Comparison of ENCODE assay signal across 1 cellular context in the genomic region with DNA sequence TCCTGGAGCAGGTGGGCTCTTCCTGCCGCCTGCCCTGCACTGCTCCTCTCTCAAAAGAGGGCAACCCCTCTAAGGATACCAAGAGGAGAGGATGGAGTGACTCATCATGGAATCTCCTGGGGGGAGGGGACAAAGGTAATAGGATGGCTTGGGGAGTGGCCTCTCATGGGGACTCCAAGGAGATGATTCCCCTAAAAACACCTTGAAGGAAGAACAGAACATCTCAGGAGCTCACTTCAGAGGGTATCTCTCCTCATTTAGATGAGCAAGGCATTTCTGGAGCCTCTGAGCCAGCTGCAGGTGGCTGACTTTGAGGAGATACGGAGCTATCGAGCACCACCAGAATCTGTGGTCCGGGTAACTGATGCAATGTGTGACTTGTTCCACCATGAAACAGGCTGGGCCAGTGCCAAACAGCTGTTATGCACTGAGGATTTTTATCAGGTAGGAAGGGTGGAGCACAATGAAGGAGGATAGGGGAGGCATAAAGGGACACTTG.
TF ChIP-seq lines count a peak whose summit lies in the region.

No MANE protein-coding gene starts in this region.

TF ChIP-seq in K562, 482 proteins besides CTCF, POLR2A, EP300 and RAD21 (continued from another document and continues in another):
- TF ChIP-seq, protein P1, sequence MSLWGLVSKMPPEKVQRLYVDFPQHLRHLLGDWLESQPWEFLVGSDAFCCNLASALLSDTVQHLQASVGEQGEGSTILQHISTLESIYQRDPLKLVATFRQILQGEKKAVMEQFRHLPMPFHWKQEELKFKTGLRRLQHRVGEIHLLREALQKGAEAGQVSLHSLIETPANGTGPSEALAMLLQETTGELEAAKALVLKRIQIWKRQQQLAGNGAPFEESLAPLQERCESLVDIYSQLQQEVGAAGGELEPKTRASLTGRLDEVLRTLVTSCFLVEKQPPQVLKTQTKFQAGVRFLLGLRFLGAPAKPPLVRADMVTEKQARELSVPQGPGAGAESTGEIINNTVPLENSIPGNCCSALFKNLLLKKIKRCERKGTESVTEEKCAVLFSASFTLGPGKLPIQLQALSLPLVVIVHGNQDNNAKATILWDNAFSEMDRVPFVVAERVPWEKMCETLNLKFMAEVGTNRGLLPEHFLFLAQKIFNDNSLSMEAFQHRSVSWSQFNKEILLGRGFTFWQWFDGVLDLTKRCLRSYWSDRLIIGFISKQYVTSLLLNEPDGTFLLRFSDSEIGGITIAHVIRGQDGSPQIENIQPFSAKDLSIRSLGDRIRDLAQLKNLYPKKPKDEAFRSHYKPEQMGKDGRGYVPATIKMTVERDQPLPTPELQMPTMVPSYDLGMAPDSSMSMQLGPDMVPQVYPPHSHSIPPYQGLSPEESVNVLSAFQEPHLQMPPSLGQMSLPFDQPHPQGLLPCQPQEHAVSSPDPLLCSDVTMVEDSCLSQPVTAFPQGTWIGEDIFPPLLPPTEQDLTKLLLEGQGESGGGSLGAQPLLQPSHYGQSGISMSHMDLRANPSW (CRISPR knock-in tag; IDR thresholded peaks at IDR 0.05) = no peak
- TF ChIP-seq, protein P2, sequence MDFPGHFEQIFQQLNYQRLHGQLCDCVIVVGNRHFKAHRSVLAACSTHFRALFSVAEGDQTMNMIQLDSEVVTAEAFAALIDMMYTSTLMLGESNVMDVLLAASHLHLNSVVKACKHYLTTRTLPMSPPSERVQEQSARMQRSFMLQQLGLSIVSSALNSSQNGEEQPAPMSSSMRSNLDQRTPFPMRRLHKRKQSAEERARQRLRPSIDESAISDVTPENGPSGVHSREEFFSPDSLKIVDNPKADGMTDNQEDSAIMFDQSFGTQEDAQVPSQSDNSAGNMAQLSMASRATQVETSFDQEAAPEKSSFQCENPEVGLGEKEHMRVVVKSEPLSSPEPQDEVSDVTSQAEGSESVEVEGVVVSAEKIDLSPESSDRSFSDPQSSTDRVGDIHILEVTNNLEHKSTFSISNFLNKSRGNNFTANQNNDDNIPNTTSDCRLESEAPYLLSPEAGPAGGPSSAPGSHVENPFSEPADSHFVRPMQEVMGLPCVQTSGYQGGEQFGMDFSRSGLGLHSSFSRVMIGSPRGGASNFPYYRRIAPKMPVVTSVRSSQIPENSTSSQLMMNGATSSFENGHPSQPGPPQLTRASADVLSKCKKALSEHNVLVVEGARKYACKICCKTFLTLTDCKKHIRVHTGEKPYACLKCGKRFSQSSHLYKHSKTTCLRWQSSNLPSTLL (IDR thresholded peaks at IDR 0.05) = no peak
- TF ChIP-seq, protein P3, sequence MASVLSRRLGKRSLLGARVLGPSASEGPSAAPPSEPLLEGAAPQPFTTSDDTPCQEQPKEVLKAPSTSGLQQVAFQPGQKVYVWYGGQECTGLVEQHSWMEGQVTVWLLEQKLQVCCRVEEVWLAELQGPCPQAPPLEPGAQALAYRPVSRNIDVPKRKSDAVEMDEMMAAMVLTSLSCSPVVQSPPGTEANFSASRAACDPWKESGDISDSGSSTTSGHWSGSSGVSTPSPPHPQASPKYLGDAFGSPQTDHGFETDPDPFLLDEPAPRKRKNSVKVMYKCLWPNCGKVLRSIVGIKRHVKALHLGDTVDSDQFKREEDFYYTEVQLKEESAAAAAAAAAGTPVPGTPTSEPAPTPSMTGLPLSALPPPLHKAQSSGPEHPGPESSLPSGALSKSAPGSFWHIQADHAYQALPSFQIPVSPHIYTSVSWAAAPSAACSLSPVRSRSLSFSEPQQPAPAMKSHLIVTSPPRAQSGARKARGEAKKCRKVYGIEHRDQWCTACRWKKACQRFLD (CRISPR knock-in tag; IDR thresholded peaks at IDR 0.05) = peak; percentile 51; the same call in 1 of the 2 replicates
- TF ChIP-seq, protein P4, sequence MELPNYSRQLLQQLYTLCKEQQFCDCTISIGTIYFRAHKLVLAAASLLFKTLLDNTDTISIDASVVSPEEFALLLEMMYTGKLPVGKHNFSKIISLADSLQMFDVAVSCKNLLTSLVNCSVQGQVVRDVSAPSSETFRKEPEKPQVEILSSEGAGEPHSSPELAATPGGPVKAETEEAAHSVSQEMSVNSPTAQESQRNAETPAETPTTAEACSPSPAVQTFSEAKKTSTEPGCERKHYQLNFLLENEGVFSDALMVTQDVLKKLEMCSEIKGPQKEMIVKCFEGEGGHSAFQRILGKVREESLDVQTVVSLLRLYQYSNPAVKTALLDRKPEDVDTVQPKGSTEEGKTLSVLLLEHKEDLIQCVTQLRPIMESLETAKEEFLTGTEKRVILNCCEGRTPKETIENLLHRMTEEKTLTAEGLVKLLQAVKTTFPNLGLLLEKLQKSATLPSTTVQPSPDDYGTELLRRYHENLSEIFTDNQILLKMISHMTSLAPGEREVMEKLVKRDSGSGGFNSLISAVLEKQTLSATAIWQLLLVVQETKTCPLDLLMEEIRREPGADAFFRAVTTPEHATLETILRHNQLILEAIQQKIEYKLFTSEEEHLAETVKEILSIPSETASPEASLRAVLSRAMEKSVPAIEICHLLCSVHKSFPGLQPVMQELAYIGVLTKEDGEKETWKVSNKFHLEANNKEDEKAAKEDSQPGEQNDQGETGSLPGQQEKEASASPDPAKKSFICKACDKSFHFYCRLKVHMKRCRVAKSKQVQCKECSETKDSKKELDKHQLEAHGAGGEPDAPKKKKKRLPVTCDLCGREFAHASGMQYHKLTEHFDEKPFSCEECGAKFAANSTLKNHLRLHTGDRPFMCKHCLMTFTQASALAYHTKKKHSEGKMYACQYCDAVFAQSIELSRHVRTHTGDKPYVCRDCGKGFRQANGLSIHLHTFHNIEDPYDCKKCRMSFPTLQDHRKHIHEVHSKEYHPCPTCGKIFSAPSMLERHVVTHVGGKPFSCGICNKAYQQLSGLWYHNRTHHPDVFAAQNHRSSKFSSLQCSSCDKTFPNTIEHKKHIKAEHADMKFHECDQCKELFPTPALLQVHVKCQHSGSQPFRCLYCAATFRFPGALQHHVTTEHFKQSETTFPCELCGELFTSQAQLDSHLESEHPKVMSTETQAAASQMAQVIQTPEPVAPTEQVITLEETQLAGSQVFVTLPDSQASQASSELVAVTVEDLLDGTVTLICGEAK (IDR thresholded peaks at IDR 0.05) = no peak
- TF ChIP-seq, protein P4 (CRISPR knock-in tag; IDR thresholded peaks at IDR 0.05) = no peak
- TF ChIP-seq TGIF2 (CRISPR knock-in tag; IDR thresholded peaks at IDR 0.05) = no peak
- TF ChIP-seq TCF7L2 (IDR thresholded peaks at IDR 0.05; ENCODE audit: low read depth, low read length) = no peak
- peak; percentile 95 for TF ChIP-seq TAL1 (IDR thresholded peaks at IDR 0.05)
- TF ChIP-seq, protein P5, sequence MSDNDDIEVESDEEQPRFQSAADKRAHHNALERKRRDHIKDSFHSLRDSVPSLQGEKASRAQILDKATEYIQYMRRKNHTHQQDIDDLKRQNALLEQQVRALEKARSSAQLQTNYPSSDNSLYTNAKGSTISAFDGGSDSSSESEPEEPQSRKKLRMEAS (CRISPR knock-in tag; IDR thresholded peaks at IDR 0.05) = peak; percentile 39; the same call in 1 of the 2 replicates
- TF ChIP-seq SIX5 (IDR thresholded peaks at IDR 0.05; ENCODE audit: borderline replicate concordance in 1 of 2, insufficient read depth in 1 of 2, low read depth in 1 of 2, low read length in 2 of 2) = no peak
- TF ChIP-seq MXI1 (IDR thresholded peaks at IDR 0.05; ENCODE audit: low read depth, low read length) = 0 out of 2 replicates have a peak, but pooled peaks have one; percentile 31
- TF ChIP-seq LEF1 (IDR thresholded peaks at IDR 0.05) = peak; percentile 74; the same call in 1 of the 2 replicates
- no peak for TF ChIP-seq HIVEP1 (CRISPR knock-in tag; IDR thresholded peaks at IDR 0.05)
- TF ChIP-seq, protein P6, sequence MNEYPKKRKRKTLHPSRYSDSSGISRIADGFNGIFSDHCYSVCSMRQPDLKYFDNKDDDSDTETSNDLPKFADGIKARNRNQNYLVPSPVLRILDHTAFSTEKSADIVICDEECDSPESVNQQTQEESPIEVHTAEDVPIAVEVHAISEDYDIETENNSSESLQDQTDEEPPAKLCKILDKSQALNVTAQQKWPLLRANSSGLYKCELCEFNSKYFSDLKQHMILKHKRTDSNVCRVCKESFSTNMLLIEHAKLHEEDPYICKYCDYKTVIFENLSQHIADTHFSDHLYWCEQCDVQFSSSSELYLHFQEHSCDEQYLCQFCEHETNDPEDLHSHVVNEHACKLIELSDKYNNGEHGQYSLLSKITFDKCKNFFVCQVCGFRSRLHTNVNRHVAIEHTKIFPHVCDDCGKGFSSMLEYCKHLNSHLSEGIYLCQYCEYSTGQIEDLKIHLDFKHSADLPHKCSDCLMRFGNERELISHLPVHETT (CRISPR knock-in tag; conservative IDR thresholded peaks at IDR 0.05 in 1 of 2, IDR thresholded peaks at IDR 0.05 in 1 of 2) = peak in 1 of 2 experiments; percentile 38; a peak in 1 of 4 replicates
- TF ChIP-seq FOXK1 (CRISPR knock-in tag; IDR thresholded peaks at IDR 0.05; ENCODE audit: borderline replicate concordance) = no peak
- no peak for TF ChIP-seq HSF4 (CRISPR knock-in tag; IDR thresholded peaks at IDR 0.05; ENCODE audit: borderline replicate concordance)
- TF ChIP-seq MYBL2 (IDR thresholded peaks at IDR 0.05; ENCODE audit: low read depth) = no peak
- no peak for TF ChIP-seq MYBL2 (CRISPR knock-in tag; IDR thresholded peaks at IDR 0.05; ENCODE audit: borderline replicate concordance)
- peak; percentile 45; the same call in 1 of the 2 replicates for TF ChIP-seq ZNF274 (IDR thresholded peaks at IDR 0.05; ENCODE audit: borderline replicate concordance, low read depth, low read length)
- no peak for TF ChIP-seq ATF1 (CRISPR knock-in tag; IDR thresholded peaks at IDR 0.05)
- TF ChIP-seq ATF1 (tag; IDR thresholded peaks at IDR 0.05) = 0 out of 2 replicates have a peak, but pooled peaks have one; percentile 27
- no peak for TF ChIP-seq NEUROD1 (IDR thresholded peaks at IDR 0.05; ENCODE audit: borderline replicate concordance, low read depth, low read length, partially characterized antibody)
- 0 out of 2 replicates have a peak, but pooled peaks have one; percentile 34 for TF ChIP-seq SMARCC2 (IDR thresholded peaks at IDR 0.05; ENCODE audit: low read depth)
- TF ChIP-seq CBFA2T3 (IDR thresholded peaks at IDR 0.05) = peak; percentile 97
- TF ChIP-seq, protein P7, sequence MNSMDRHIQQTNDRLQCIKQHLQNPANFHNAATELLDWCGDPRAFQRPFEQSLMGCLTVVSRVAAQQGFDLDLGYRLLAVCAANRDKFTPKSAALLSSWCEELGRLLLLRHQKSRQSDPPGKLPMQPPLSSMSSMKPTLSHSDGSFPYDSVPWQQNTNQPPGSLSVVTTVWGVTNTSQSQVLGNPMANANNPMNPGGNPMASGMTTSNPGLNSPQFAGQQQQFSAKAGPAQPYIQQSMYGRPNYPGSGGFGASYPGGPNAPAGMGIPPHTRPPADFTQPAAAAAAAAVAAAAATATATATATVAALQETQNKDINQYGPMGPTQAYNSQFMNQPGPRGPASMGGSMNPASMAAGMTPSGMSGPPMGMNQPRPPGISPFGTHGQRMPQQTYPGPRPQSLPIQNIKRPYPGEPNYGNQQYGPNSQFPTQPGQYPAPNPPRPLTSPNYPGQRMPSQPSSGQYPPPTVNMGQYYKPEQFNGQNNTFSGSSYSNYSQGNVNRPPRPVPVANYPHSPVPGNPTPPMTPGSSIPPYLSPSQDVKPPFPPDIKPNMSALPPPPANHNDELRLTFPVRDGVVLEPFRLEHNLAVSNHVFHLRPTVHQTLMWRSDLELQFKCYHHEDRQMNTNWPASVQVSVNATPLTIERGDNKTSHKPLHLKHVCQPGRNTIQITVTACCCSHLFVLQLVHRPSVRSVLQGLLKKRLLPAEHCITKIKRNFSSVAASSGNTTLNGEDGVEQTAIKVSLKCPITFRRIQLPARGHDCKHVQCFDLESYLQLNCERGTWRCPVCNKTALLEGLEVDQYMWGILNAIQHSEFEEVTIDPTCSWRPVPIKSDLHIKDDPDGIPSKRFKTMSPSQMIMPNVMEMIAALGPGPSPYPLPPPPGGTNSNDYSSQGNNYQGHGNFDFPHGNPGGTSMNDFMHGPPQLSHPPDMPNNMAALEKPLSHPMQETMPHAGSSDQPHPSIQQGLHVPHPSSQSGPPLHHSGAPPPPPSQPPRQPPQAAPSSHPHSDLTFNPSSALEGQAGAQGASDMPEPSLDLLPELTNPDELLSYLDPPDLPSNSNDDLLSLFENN (IDR thresholded peaks at IDR 0.05; ENCODE audit: low read depth in 2 of 2, low read length in 2 of 2) = peak in 1 of 2 experiments; percentile 87; a peak in 2 of 4 replicates
- TF ChIP-seq SAP30 (IDR thresholded peaks at IDR 0.05; ENCODE audit: borderline replicate concordance, insufficient read depth, low read depth, low read length, poor library complexity, severe bottlenecking) = no peak
- TF ChIP-seq, protein P8, sequence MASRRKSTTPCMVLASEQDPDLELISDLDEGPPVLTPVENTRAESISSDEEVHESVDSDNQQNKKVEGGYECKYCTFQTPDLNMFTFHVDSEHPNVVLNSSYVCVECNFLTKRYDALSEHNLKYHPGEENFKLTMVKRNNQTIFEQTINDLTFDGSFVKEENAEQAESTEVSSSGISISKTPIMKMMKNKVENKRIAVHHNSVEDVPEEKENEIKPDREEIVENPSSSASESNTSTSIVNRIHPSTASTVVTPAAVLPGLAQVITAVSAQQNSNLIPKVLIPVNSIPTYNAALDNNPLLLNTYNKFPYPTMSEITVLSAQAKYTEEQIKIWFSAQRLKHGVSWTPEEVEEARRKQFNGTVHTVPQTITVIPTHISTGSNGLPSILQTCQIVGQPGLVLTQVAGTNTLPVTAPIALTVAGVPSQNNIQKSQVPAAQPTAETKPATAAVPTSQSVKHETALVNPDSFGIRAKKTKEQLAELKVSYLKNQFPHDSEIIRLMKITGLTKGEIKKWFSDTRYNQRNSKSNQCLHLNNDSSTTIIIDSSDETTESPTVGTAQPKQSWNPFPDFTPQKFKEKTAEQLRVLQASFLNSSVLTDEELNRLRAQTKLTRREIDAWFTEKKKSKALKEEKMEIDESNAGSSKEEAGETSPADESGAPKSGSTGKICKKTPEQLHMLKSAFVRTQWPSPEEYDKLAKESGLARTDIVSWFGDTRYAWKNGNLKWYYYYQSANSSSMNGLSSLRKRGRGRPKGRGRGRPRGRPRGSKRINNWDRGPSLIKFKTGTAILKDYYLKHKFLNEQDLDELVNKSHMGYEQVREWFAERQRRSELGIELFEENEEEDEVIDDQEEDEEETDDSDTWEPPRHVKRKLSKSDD (conservative IDR thresholded peaks at IDR 0.05; ENCODE audit: low read length) = no peak
- TF ChIP-seq ARHGAP35 (IDR thresholded peaks at IDR 0.05; ENCODE audit: partially characterized antibody) = no peak
